In genomic region chr10:33521904-33522303, GRCh38 we compare ENCODE assay signal across 39 cellular contexts.
"Had no signal": no experiment of that assay in that cellular context is flagged by ENCODE, and none has a peak within 500 bp of the region (broad histone marks: within the 10 kb centered on the region; RNA-seq: fewer than 3 reads in every experiment).

No MANE protein-coding gene starts in this region.

- ATAC-seq: activated CD4-positive, alpha-beta T cell treated with anti-CD3 and anti-CD28 coated beads for 36 hours; activated CD4-positive, CD25-positive, alpha-beta regulatory T cell treated with anti-CD3 and anti-CD28 coated beads, Interleukin-2, amount 50 U/mL, for 24 hours; activated CD8-positive, alpha-beta memory T cell treated with anti-CD3 and anti-CD28 coated beads, Interleukin-2, amount 10 ng/mL, durations not matched to agents 7 days and 5 days; activated CD8-positive, alpha-beta T cell treated with anti-CD3 and anti-CD28 coated beads, Interleukin-2, amount 10 ng/mL, durations not matched to agents 7 days and 5 days; activated naive CD8-positive, alpha-beta T cell treated with anti-CD3 and anti-CD28 coated beads, Interleukin-2, amount 50 U/mL, for 24 hours; WTC11 had no signal

- H3K27me3 Mint-ChIP-seq: activated CD4-positive, alpha-beta T cell treated with anti-CD3 and anti-CD28 coated beads, Interleukin-2, amount 10 ng/mL, durations not matched to agents 7 days and 5 days; activated CD8-positive, alpha-beta memory T cell treated with anti-CD3 and anti-CD28 coated beads, Interleukin-2, amount 10 ng/mL, durations not matched to agents 7 days and 5 days; activated naive CD4-positive, alpha-beta T cell treated with anti-CD3 and anti-CD28 coated beads, Interleukin-2, amount 10 ng/mL, durations not matched to agents 7 days and 5 days had no signal

- H3K4me3 Mint-ChIP-seq: activated CD4-positive, alpha-beta memory T cell treated with anti-CD3 and anti-CD28 coated beads, Interleukin-2, amount 10 ng/mL, durations not matched to agents 7 days and 5 days; activated CD4-positive, alpha-beta T cell treated with anti-CD3 and anti-CD28 coated beads for 36 hours; activated CD4-positive, alpha-beta T cell treated with anti-CD3 and anti-CD28 coated beads, Interleukin-2, amount 10 ng/mL, durations not matched to agents 7 days and 5 days; activated CD8-positive, alpha-beta memory T cell treated with anti-CD3 and anti-CD28 coated beads, Interleukin-2, amount 10 ng/mL, durations not matched to agents 7 days and 5 days; activated CD8-positive, alpha-beta T cell treated with anti-CD3 and anti-CD28 coated beads, Interleukin-2, amount 10 ng/mL, durations not matched to agents 7 days and 5 days; activated naive CD4-positive, alpha-beta T cell treated with anti-CD3 and anti-CD28 coated beads, Interleukin-2, amount 10 ng/mL, durations not matched to agents 7 days and 5 days; activated naive CD4-positive, alpha-beta T cell treated with anti-CD3 and anti-CD28 coated beads, Interleukin-2, amount 50 U/mL, for 24 hours; activated naive CD8-positive, alpha-beta T cell; activated naive CD8-positive, alpha-beta T cell treated with anti-CD3 and anti-CD28 coated beads, Interleukin-2, amount 10 ng/mL, durations not matched to agents 7 days and 5 days; activated naive CD8-positive, alpha-beta T cell treated with anti-CD3 and anti-CD28 coated beads, Interleukin-2, amount 50 U/mL, for 24 hours; activated T-cell treated with anti-CD3 and anti-CD28 coated beads, Interleukin-2, amount 50 U/mL, for 24 hours; brain; central memory CD8-positive, alpha-beta T cell; T-helper 1 cell treated with Interleukin-12 subunit alpha and Interleukin-12 subunit beta and Interleukin-4 antibody, amounts not matched to agents 30 μg/mL and 1 μg/mL, for 36 hours; T-helper 2 cell treated with Interferon-gamma antibody and Interleukin-4, amounts not matched to agents 5 μg/mL and 100 μg/mL, for 36 hours; WTC11 had no signal

- H3K27me3 ChIP-seq: ascending aorta, cardiac muscle cell had no signal

- H3K9me3 ChIP-seq: ascending aorta had no signal

- H3K27ac ChIP-seq: ascending aorta, cardiac muscle cell, WERI-Rb-1 had no signal

- H3K4me1 Mint-ChIP-seq: activated CD4-positive, alpha-beta memory T cell treated with anti-CD3 and anti-CD28 coated beads, Interleukin-2, amount 10 ng/mL, durations not matched to agents 7 days and 5 days; activated CD4-positive, alpha-beta T cell treated with anti-CD3 and anti-CD28 coated beads for 36 hours; activated CD4-positive, alpha-beta T cell treated with anti-CD3 and anti-CD28 coated beads, Interleukin-2, amount 10 ng/mL, durations not matched to agents 7 days and 5 days; activated CD8-positive, alpha-beta memory T cell treated with anti-CD3 and anti-CD28 coated beads, Interleukin-2, amount 10 ng/mL, durations not matched to agents 7 days and 5 days; activated naive CD4-positive, alpha-beta T cell treated with anti-CD3 and anti-CD28 coated beads, Interleukin-2, amount 10 ng/mL, durations not matched to agents 7 days and 5 days; activated naive CD4-positive, alpha-beta T cell treated with anti-CD3 and anti-CD28 coated beads, Interleukin-2, amount 50 U/mL, for 24 hours; activated naive CD8-positive, alpha-beta T cell treated with anti-CD3 and anti-CD28 coated beads, Interleukin-2, amount 10 ng/mL, durations not matched to agents 7 days and 5 days; activated naive CD8-positive, alpha-beta T cell treated with anti-CD3 and anti-CD28 coated beads, Interleukin-2, amount 50 U/mL, for 24 hours; central memory CD8-positive, alpha-beta T cell had no signal

- H3K4me3 ChIP-seq: cardiac muscle cell had no signal

- H3K27ac Mint-ChIP-seq: activated CD4-positive, alpha-beta memory T cell treated with anti-CD3 and anti-CD28 coated beads, Interleukin-2, amount 10 ng/mL, durations not matched to agents 7 days and 5 days; activated CD4-positive, alpha-beta T cell treated with anti-CD3 and anti-CD28 coated beads for 36 hours; activated CD4-positive, alpha-beta T cell treated with anti-CD3 and anti-CD28 coated beads, Interleukin-2, amount 10 ng/mL, durations not matched to agents 7 days and 5 days; activated CD8-positive, alpha-beta memory T cell treated with anti-CD3 and anti-CD28 coated beads, Interleukin-2, amount 10 ng/mL, durations not matched to agents 7 days and 5 days; activated CD8-positive, alpha-beta T cell treated with anti-CD3 and anti-CD28 coated beads, Interleukin-2, amount 10 ng/mL, durations not matched to agents 7 days and 5 days; activated naive CD4-positive, alpha-beta T cell treated with anti-CD3 and anti-CD28 coated beads, Interleukin-2, amount 10 ng/mL, durations not matched to agents 7 days and 5 days; activated naive CD4-positive, alpha-beta T cell treated with anti-CD3 and anti-CD28 coated beads, Interleukin-2, amount 50 U/mL, for 24 hours; activated naive CD8-positive, alpha-beta T cell; activated naive CD8-positive, alpha-beta T cell treated with anti-CD3 and anti-CD28 coated beads, Interleukin-2, amount 10 ng/mL, durations not matched to agents 7 days and 5 days; activated naive CD8-positive, alpha-beta T cell treated with anti-CD3 and anti-CD28 coated beads, Interleukin-2, amount 50 U/mL, for 24 hours; activated T-cell treated with anti-CD3 and anti-CD28 coated beads, Interleukin-2, amount 50 U/mL, for 24 hours; activated T-helper 2 cell treated with anti-CD3 and anti-CD28 coated beads, Interferon-gamma antibody, Interleukin-2, Interleukin-4, amounts not matched to agents 10 μg/mL and 5 μg/mL and 100 μg/mL, durations not matched to agents 14 hours and 24 hours and 36 hours; brain; T-helper 1 cell treated with Interleukin-12 subunit alpha and Interleukin-12 subunit beta and Interleukin-4 antibody, amounts not matched to agents 30 μg/mL and 1 μg/mL, for 36 hours; T-helper 2 cell treated with Interferon-gamma antibody and Interleukin-4, amounts not matched to agents 5 μg/mL and 100 μg/mL, for 36 hours; WTC11 had no signal

- DNase-seq: activated CD4-positive, alpha-beta memory T cell treated with anti-CD3 and anti-CD28 coated beads, Interleukin-2, amount 10 ng/mL, durations not matched to agents 7 days and 5 days; activated CD4-positive, alpha-beta T cell treated with anti-CD3 and anti-CD28 coated beads for 1 hour; activated CD4-positive, alpha-beta T cell treated with anti-CD3 and anti-CD28 coated beads for 36 hours; activated CD4-positive, alpha-beta T cell treated with anti-CD3 and anti-CD28 coated beads for 48 hours; activated CD4-positive, alpha-beta T cell treated with anti-CD3 and anti-CD28 coated beads, Interleukin-2, amount 10 ng/mL, durations not matched to agents 7 days and 5 days; activated CD4-positive, alpha-beta T cell treated with anti-CD3 and anti-CD28 coated beads, Interleukin-2, amount 50 U/mL, for 48 hours; activated CD4-positive, CD25-positive, alpha-beta regulatory T cell; activated CD8-positive, alpha-beta memory T cell treated with anti-CD3 and anti-CD28 coated beads for 24 hours; activated CD8-positive, alpha-beta memory T cell treated with anti-CD3 and anti-CD28 coated beads, Interleukin-2, amount 10 ng/mL, durations not matched to agents 7 days and 5 days; activated CD8-positive, alpha-beta memory T cell treated with anti-CD3 and anti-CD28 coated beads, Interleukin-2, amount 50 U/mL, for 48 hours; activated CD8-positive, alpha-beta T cell treated with anti-CD3 and anti-CD28 coated beads, Interleukin-2, amount 10 ng/mL, durations not matched to agents 7 days and 5 days; activated effector memory CD4-positive, alpha-beta T cell treated with Interleukin-2 at 50 U/mL for 16 hours; activated gamma-delta T cell; activated naive CD4-positive, alpha-beta T cell treated with anti-CD3 and anti-CD28 coated beads, Interleukin-2, amount 10 ng/mL, durations not matched to agents 7 days and 5 days; activated naive CD4-positive, alpha-beta T cell treated with Interleukin-2 at 50 U/mL for 16 hours; activated naive CD8-positive, alpha-beta T cell treated with anti-CD3 and anti-CD28 coated beads, Interleukin-2, amount 10 ng/mL, durations not matched to agents 7 days and 5 days; activated naive CD8-positive, alpha-beta T cell treated with anti-CD3 and anti-CD28 coated beads, Interleukin-2, amount 50 U/mL, for 24 hours; activated T-cell treated with anti-CD3 and anti-CD28 coated beads, Interleukin-2, amount 50 U/mL, for 24 hours; activated T-cell treated with anti-CD3 and anti-CD28 coated beads, Interleukin-2, amount 50 U/mL, for 48 hours; amygdala; anterior cingulate cortex; caudate nucleus; cerebellar nuclear complex; T-helper 1 cell; T-helper 2 cell; T-helper 9 cell; WERI-Rb-1 had no signal

- FAIRE-seq: TTC549 had no signal

- H3K36me3 Mint-ChIP-seq: activated CD8-positive, alpha-beta memory T cell treated with anti-CD3 and anti-CD28 coated beads, Interleukin-2, amount 10 ng/mL, durations not matched to agents 7 days and 5 days; activated naive CD4-positive, alpha-beta T cell treated with anti-CD3 and anti-CD28 coated beads, Interleukin-2, amount 10 ng/mL, durations not matched to agents 7 days and 5 days; activated naive CD4-positive, alpha-beta T cell treated with anti-CD3 and anti-CD28 coated beads, Interleukin-2, amount 50 U/mL, for 24 hours; activated naive CD8-positive, alpha-beta T cell; activated naive CD8-positive, alpha-beta T cell treated with anti-CD3 and anti-CD28 coated beads, Interleukin-2, amount 10 ng/mL, durations not matched to agents 7 days and 5 days; brain; WTC11 had no signal

- H3K36me3 ChIP-seq: ascending aorta, cardiac muscle cell, WERI-Rb-1 had no signal

- H3K9me3 Mint-ChIP-seq: activated CD4-positive, alpha-beta memory T cell treated with anti-CD3 and anti-CD28 coated beads, Interleukin-2, amount 10 ng/mL, durations not matched to agents 7 days and 5 days; activated CD4-positive, alpha-beta T cell treated with anti-CD3 and anti-CD28 coated beads, Interleukin-2, amount 10 ng/mL, durations not matched to agents 7 days and 5 days; activated naive CD4-positive, alpha-beta T cell treated with anti-CD3 and anti-CD28 coated beads, Interleukin-2, amount 10 ng/mL, durations not matched to agents 7 days and 5 days; activated naive CD4-positive, alpha-beta T cell treated with anti-CD3 and anti-CD28 coated beads, Interleukin-2, amount 50 U/mL, for 24 hours; activated naive CD8-positive, alpha-beta T cell treated with anti-CD3 and anti-CD28 coated beads, Interleukin-2, amount 10 ng/mL, durations not matched to agents 7 days and 5 days; activated naive CD8-positive, alpha-beta T cell treated with anti-CD3 and anti-CD28 coated beads, Interleukin-2, amount 50 U/mL, for 24 hours; activated T-cell treated with anti-CD3 and anti-CD28 coated beads, Interleukin-2, amount 50 U/mL, for 24 hours; activated T-helper 2 cell treated with anti-CD3 and anti-CD28 coated beads, Interferon-gamma antibody, Interleukin-2, Interleukin-4, amounts not matched to agents 10 μg/mL and 5 μg/mL and 100 μg/mL, durations not matched to agents 14 hours and 24 hours and 36 hours; central memory CD8-positive, alpha-beta T cell; T-helper 1 cell treated with Interleukin-12 subunit alpha and Interleukin-12 subunit beta and Interleukin-4 antibody, amounts not matched to agents 30 μg/mL and 1 μg/mL, for 36 hours; T-helper 2 cell treated with Interferon-gamma antibody and Interleukin-4, amounts not matched to agents 5 μg/mL and 100 μg/mL, for 36 hours; WTC11 had no signal
